Comparison of ENCODE assay signal across 27 cellular contexts in the genomic region with DNA sequence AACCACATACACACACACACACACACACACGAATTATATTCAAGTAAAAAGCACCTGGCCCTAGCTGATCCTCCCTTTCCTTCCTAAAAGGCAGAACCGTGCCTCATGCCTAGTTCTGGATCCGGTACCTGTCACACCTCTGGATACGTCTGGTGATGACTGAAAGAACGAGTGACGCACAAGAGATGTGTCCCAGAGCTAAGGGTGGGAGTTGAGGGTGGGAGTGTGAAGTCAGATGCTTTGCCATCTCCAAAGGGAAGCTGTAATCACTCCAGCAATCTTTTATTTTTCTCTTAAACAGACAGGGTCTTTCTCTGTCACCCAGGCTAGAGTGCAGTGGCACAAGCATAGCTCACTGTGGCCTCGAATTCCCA. TPM values are rescaled to one million over a fixed set of nuclear protein-coding genes. Genes with fewer than 3 reads are reported as not detected.
DNase-seq lines count a peak whose midpoint lies in the region; ATAC-seq, FAIRE-seq and TF ChIP-seq lines count a peak whose summit lies in the region.
"Had no signal": no experiment of that assay in that cellular context is flagged by ENCODE, and none has a peak within 500 bp of the region (broad histone marks: within the 10 kb centered on the region; RNA-seq: fewer than 3 reads in every experiment).

No MANE protein-coding gene starts in this region.

- TF ChIP-seq EP300 in HepG2 (IDR thresholded peaks at IDR 0.05; ENCODE audit: low read depth in 2 of 2, low read length in 2 of 2), result no peak
- no peak for TF ChIP-seq EP300 in HepG2 (CRISPR knock-in tag; IDR thresholded peaks at IDR 0.05; ENCODE audit: borderline replicate concordance)

- no peak for TF ChIP-seq RAD21 in HepG2 (CRISPR knock-in tag; IDR thresholded peaks at IDR 0.05)

- peaks cover 0 to 7% (median 3%) of the 10 kb centered on the region in 3 donors for H3K27me3 Mint-ChIP-seq in immature natural killer cell (ENCODE audit: low read depth in 3 of 3)
- no peaks in the 10 kb centered on the region for H3K27me3 Mint-ChIP-seq in stimulated activated naive CD8-positive, alpha-beta T cell treated with anti-CD3 and anti-CD28 coated beads, Interleukin-15, amount 100 ng/mL, for 72 hours

- in situ Hi-C loops in HepG2 (cut with HindIII; ENCODE audit: extremely low pct_ligation_motif_present, low pct_unique_long_range_greater_than_20kb), result no loop called here

- TF ChIP-seq CTCF in HepG2 (CRISPR knock-in tag; IDR thresholded peaks at IDR 0.05), result no peak
- no peak for TF ChIP-seq CTCF in right lobe of liver (IDR thresholded peaks at IDR 0.05)
- no peak for TF ChIP-seq CTCF in RWPE1 (conservative IDR thresholded peaks at IDR 0.05; ENCODE audit: low read depth)

- intact Hi-C loops in HepG2 (cut with micrococcal nuclease; ENCODE audit: unreplicated experiment) (no loop called here), right lobe of liver (cut with DNase I) (no loop called here)

- peaks cover 0 to 6% of the 10 kb centered on the region in 2 donors for H3K4me1 Mint-ChIP-seq in immature natural killer cell
- peaks cover 12% of the 10 kb centered on the region for H3K4me1 Mint-ChIP-seq in stimulated activated naive CD8-positive, alpha-beta T cell treated with anti-CD3 and anti-CD28 coated beads, Interleukin-15, amount 100 ng/mL, for 72 hours

- no peaks in the 10 kb centered on the region for H3K79me2 ChIP-seq in HepG2 (ENCODE audit: insufficient read depth, low read length)

- FAIRE-seq in HepG2 (lab: Jason Lieb, UNC), result no peak
- FAIRE-seq: frontal cortex, islet of Langerhans had no signal

- H4K20me1 ChIP-seq in HepG2 (ENCODE audit: insufficient read depth, low read length), result no peaks in the 10 kb centered on the region

- 70% methylated on average over 7 of the region's 7 CpGs for WGBS in HepG2 (ENCODE audit: low lambda C conversion rate)
- 90% methylated on average over 7 of the region's 7 CpGs for WGBS in right lobe of liver (ENCODE audit: insufficient coverage, low coverage, low lambda C conversion rate, missing lambda C conversion rate)

- H3K9ac ChIP-seq in HepG2 (ENCODE audit: insufficient read depth, low read depth, low read length), result no peak overlapping the region
- H3K9ac ChIP-seq: neural progenitor cell had no signal

- no peaks in the 10 kb centered on the region for H3K36me3 Mint-ChIP-seq in immature natural killer cell
- H3K36me3 Mint-ChIP-seq: neural progenitor cell had no signal

- peak; percentile 3; the same call in 1 of the 3 replicates for ATAC-seq in HepG2
- no peak for ATAC-seq in right lobe of liver
- ATAC-seq in stimulated activated naive CD8-positive, alpha-beta T cell treated with anti-CD3 and anti-CD28 coated beads, Interleukin-15, amount 100 ng/mL, for 72 hours, result no peak
- ATAC-seq in GM19463 (IDR thresholded peaks at IDR 0.05; ENCODE audit: unreplicated experiment), result no peak
- no peak for ATAC-seq in HG02852 (IDR thresholded peaks at IDR 0.05; ENCODE audit: unreplicated experiment)
- ATAC-seq: esophagus mucosa, left ventricle myocardium superior had no signal

- DNase-seq in HepG2 (ENCODE audit: low spot score) (no peak), right lobe of liver (no peak), RWPE1 (ENCODE audit: low spot score) (no peak), immature natural killer cell (no peak), NCI-H1105 treated with DMSO at 0.1 percent for 48 hours (lab: John Stamatoyannopoulos, UW) (no peak)
- DNase-seq in stimulated activated naive CD8-positive, alpha-beta T cell treated with anti-CD3 and anti-CD28 coated beads, Interleukin-15, amount 100 ng/mL, for 72 hours, result no peak
- DNase-seq: activated CD4-positive, alpha-beta T cell treated with anti-CD3 and anti-CD28 coated beads for 1 hour; DMS79; effector memory CD4-positive, alpha-beta T cell; Karpas-422; left ventricle myocardium superior; midbrain; NCI-H1048; NCI-H2029; NCI-H226; NCI-H748 treated with DMSO at 0.1 percent for 48 hours; stimulated activated CD4-positive, alpha-beta T cell treated with anti-CD3 and anti-CD28 coated beads, Interleukin-2, amount 100 ng/mL, for 24 hours; stimulated activated naive CD4-positive, alpha-beta T cell treated with Interleukin-2 at 50 U/mL for 16 hours; tibial artery had no signal

- H3K4me3 Mint-ChIP-seq in immature natural killer cell, result no peak overlapping the region
- H3K4me3 Mint-ChIP-seq in stimulated activated naive CD8-positive, alpha-beta T cell treated with anti-CD3 and anti-CD28 coated beads, Interleukin-15, amount 100 ng/mL, for 72 hours, result no peak overlapping the region
- H3K4me3 Mint-ChIP-seq: neural progenitor cell had no signal

- no peak for TF ChIP-seq POLR2A in HepG2 (IDR thresholded peaks at IDR 0.05; ENCODE audit: insufficient read depth in 1 of 2, low read depth in 2 of 2, low read length in 2 of 2)
- TF ChIP-seq POLR2A in right lobe of liver (IDR thresholded peaks at IDR 0.05), result no peak

- peak overlapping the region in 5 of 6 donors; percentile 18 to 92 (median 78) for H3K27ac Mint-ChIP-seq in immature natural killer cell
- peak overlapping the region; percentile 16 to 35 for H3K27ac Mint-ChIP-seq in stimulated activated naive CD8-positive, alpha-beta T cell treated with anti-CD3 and anti-CD28 coated beads, Interleukin-15, amount 100 ng/mL, for 72 hours
- H3K27ac Mint-ChIP-seq: neural progenitor cell had no signal

- H2AFZ ChIP-seq in HepG2 (ENCODE audit: low read length), result no peak overlapping the region
- H2AFZ ChIP-seq: neural progenitor cell had no signal

- no peak overlapping the region for H3K4me2 ChIP-seq in HepG2 (ENCODE audit: low read depth, low read length)
- H3K4me2 ChIP-seq: neural progenitor cell had no signal

- peaks cover 16% of the 10 kb centered on the region for H3K4me1 ChIP-seq in HepG2 (ENCODE audit: insufficient read depth, low read length)
- H3K4me1 ChIP-seq in right lobe of liver, result peaks cover 0 to 7% (median 0%) of the 10 kb centered on the region in 4 donors
- H3K4me1 ChIP-seq: prostate gland, tibial artery had no signal

- H3K27me3 ChIP-seq in HepG2 (ENCODE audit: control insufficient read depth in 1 of 2, insufficient read depth in 2 of 2, low read length in 2 of 2) (0 out of 5 replicates have a peak, but pooled peaks cover 0 to 4% of the 10 kb centered on the region in 2 experiments), right lobe of liver (no peaks in the 10 kb centered on the region)
- H3K27me3 ChIP-seq: neural progenitor cell, tibial artery had no signal

- H3K27ac ChIP-seq in HepG2 (ENCODE audit: extremely low read length, insufficient read depth, low read length), result no peak overlapping the region
- no peak overlapping the region for H3K27ac ChIP-seq in right lobe of liver
- H3K27ac ChIP-seq in RWPE1, result peak overlapping the region; percentile 27; the same call in 1 of the 2 replicates
- H3K27ac ChIP-seq: neural progenitor cell, prostate gland, tibial artery had no signal

- BruUV-seq in HepG2 (replicated peaks; lab: Mats Ljungman, UMichigan), result no TSS peak

- H3K9me3 ChIP-seq in HepG2 (ENCODE audit: low read length), result no peaks in the 10 kb centered on the region
- H3K9me3 ChIP-seq in right lobe of liver, result no peaks in the 10 kb centered on the region
- H3K9me3 ChIP-seq: prostate gland, tibial artery had no signal

- H3K4me3 ChIP-seq in HepG2 (replicated peaks in 1 of 3; ENCODE audit: insufficient read depth in 1 of 3, low read depth in 2 of 3, low read length in 3 of 3) (no peak overlapping the region), right lobe of liver (no peak overlapping the region)
- H3K4me3 ChIP-seq: neural progenitor cell, prostate gland, tibial artery had no signal

- no peaks in the 10 kb centered on the region for H3K36me3 ChIP-seq in HepG2 (replicated peaks in 1 of 2; ENCODE audit: control insufficient read depth in 1 of 2, insufficient read depth in 2 of 2, low read length in 2 of 2)
- H3K36me3 ChIP-seq in right lobe of liver, result no peaks in the 10 kb centered on the region
- H3K36me3 ChIP-seq: neural progenitor cell, prostate gland, tibial artery had no signal

- CTCF ChIA-PET in HepG2 (lab: Yijun Ruan, JAX; ENCODE audit: low intra/inter-chr PET ratio, low total read pairs), result no interaction called here
- CTCF ChIA-PET in RWPE1 (lab: Yijun Ruan, JAX), result interaction anchor here (0.7 kb wide), 1 partner anchor 185 kb away, joined by 3 read pairs; no protein-coding TSS in a partner anchor

- no peaks in the 10 kb centered on the region for H3K9me3 Mint-ChIP-seq in immature natural killer cell
- H3K9me3 Mint-ChIP-seq in stimulated activated naive CD8-positive, alpha-beta T cell treated with anti-CD3 and anti-CD28 coated beads, Interleukin-15, amount 100 ng/mL, for 72 hours, result no peaks in the 10 kb centered on the region
- H3K9me3 Mint-ChIP-seq: neural progenitor cell had no signal

- POLR2A ChIA-PET in HepG2 (lab: Yijun Ruan, JAX) (no interaction called here), RWPE1 (lab: Yijun Ruan, JAX; ENCODE audit: low non-redundant PET) (no interaction called here)

TF ChIP-seq in HepG2, 621 proteins besides CTCF, POLR2A, EP300 and RAD21 (continues in another document):
- no peak for TF ChIP-seq PCBP1 (IDR thresholded peaks at IDR 0.05; ENCODE audit: borderline replicate concordance, low read depth, low read length)
- no peak for TF ChIP-seq SOX13 (IDR thresholded peaks at IDR 0.05)
- TF ChIP-seq SOX13 (CRISPR knock-in tag; conservative IDR thresholded peaks at IDR 0.05 in 1 of 2, IDR thresholded peaks at IDR 0.05 in 1 of 2), result no peak

RNA-seq across cellular contexts. Expression of a gene that starts 26.5 kb away (rescaled TPM):
- total RNA-seq in HepG2 (2016; rRNA removed; fragmentation: Illumina TruSeq; extraction: Trizol) (not detected in 2 replicates), right lobe of liver (under 1 TPM in 1 of 6 experiments, not detected in 5; 0.33 TPM)
- not detected in 2 replicates for total RNA-seq in HepG2 (2016; cell fraction: cytosol; rRNA removed; fragmentation: Illumina TruSeq; extraction: Trizol; ENCODE audit: low read depth)
- not detected in 2 replicates for total RNA-seq in HepG2 (2016; cell fraction: insoluble cytoplasmic fraction; rRNA removed; fragmentation: Illumina TruSeq; extraction: Trizol)
- not detected in 2 replicates for total RNA-seq in HepG2 (2016; cell fraction: membrane; rRNA removed; fragmentation: Illumina TruSeq; extraction: Trizol)
- not detected in 2 replicates for total RNA-seq in HepG2 (2016; cell fraction: nucleus; rRNA removed; fragmentation: Illumina TruSeq; extraction: Trizol)
- polyA plus RNA-seq in HepG2 (2011; rRNA removed) (not detected in 2 replicates), immature natural killer cell (not detected)
- not detected in 2 replicates for polyA plus RNA-seq in HepG2 (2011; cell fraction: cytosol; rRNA removed)
- polyA plus RNA-seq in HepG2 (2011; cell fraction: nucleus; rRNA removed), result not detected in 2 replicates
- polyA plus RNA-seq in HepG2 (2012), result not detected in 2 replicates
- not detected in 2 replicates for polyA plus RNA-seq in HepG2 (2016; cell fraction: cytosol; fragmentation: Illumina TruSeq; extraction: Trizol; ENCODE audit: low read depth)
- not detected in 2 replicates for polyA plus RNA-seq in HepG2 (2016; cell fraction: insoluble cytoplasmic fraction; fragmentation: Illumina TruSeq; extraction: Trizol; ENCODE audit: low read depth)
- not detected in 2 replicates for polyA plus RNA-seq in HepG2 (2016; cell fraction: membrane; fragmentation: Illumina TruSeq; extraction: Trizol; ENCODE audit: low read depth)
- polyA plus RNA-seq in HepG2 (2016; cell fraction: nucleus; fragmentation: Illumina TruSeq; extraction: Trizol; ENCODE audit: insufficient read depth, low read depth), result not detected in 2 replicates
- polyA minus RNA-seq in HepG2 (2011; rRNA and poly(A)+ RNA removed; ENCODE audit: low replicate concordance), result not detected in 2 replicates
- polyA minus RNA-seq in HepG2 (2011; cell fraction: cytosol; rRNA and poly(A)+ RNA removed), result not detected in 2 replicates
- polyA minus RNA-seq in HepG2 (2011; cell fraction: nucleus; rRNA and poly(A)+ RNA removed), result not detected in 2 replicates
- total RNA-seq: chondrocyte, esophagus mucosa had no signal
